In the genomic region with DNA sequence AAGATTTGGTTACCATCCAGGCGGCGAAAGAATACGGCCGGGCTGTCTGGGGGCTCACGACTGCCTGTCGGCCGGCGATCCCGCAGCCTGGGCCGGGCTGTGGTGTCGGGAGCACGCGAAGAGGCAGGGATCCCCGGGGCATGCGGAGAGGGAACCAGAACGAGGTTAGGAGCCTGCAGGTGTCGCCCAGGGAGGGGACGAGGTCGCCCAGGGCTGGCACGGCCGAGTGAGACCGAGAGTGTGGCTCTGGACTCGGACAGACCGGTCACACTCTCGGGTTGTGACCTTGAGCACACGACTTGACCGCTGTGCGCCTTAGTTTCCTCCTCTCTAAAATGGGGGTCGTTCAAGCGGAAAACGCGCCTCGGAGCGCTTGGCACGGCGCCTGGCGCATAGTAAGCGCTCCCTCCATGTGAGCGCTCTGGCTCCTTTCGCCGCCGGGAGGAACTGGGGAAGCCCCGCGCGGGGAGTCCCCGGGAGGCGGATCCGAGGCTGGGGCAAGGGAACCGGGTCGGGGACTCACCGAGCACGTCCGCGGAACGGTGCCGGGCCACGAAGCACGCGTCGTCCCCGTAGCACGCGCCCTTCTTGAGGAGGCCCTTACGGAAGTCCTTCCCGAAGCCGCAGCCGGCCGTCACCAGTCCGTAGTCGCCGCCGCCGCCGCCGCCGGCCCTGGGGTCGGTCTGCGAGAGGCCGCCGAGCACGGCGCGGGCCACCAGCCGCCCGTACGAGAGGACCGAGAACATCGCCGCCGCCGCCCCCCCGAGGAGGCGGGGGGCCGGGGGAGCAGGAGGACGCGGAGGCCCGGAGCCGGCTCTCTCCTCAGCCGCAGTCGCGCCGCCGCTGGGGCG, we compare ENCODE assay signal across 1 cellular context.
TF ChIP-seq lines count a peak whose summit lies in the region.

No MANE protein-coding gene starts in this region.

TF ChIP-seq in HEK293, 187 proteins besides CTCF, POLR2A, EP300 and RAD21 (continued from another document and continues in another):
- TF ChIP-seq, protein P1, sequence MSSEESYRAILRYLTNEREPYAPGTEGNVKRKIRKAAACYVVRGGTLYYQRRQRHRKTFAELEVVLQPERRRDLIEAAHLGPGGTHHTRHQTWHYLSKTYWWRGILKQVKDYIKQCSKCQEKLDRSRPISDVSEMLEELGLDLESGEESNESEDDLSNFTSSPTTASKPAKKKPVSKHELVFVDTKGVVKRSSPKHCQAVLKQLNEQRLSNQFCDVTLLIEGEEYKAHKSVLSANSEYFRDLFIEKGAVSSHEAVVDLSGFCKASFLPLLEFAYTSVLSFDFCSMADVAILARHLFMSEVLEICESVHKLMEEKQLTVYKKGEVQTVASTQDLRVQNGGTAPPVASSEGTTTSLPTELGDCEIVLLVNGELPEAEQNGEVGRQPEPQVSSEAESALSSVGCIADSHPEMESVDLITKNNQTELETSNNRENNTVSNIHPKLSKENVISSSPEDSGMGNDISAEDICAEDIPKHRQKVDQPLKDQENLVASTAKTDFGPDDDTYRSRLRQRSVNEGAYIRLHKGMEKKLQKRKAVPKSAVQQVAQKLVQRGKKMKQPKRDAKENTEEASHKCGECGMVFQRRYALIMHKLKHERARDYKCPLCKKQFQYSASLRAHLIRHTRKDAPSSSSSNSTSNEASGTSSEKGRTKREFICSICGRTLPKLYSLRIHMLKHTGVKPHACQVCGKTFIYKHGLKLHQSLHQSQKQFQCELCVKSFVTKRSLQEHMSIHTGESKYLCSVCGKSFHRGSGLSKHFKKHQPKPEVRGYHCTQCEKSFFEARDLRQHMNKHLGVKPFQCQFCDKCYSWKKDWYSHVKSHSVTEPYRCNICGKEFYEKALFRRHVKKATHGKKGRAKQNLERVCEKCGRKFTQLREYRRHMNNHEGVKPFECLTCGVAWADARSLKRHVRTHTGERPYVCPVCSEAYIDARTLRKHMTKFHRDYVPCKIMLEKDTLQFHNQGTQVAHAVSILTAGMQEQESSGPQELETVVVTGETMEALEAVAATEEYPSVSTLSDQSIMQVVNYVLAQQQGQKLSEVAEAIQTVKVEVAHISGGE (tag by site-specific recombination; conservative IDR thresholded peaks at IDR 0.05; ENCODE audit: low read depth) = peak; percentile 43; the same call in 1 of the 2 replicates
- peak; percentile 73 for TF ChIP-seq SCRT2 (tag by site-specific recombination; IDR thresholded peaks at IDR 0.05)
- no peak for TF ChIP-seq ZNF555 (tag by site-specific recombination; conservative IDR thresholded peaks at IDR 0.05)
- peak; percentile 38 for TF ChIP-seq ZNF2 (tag by site-specific recombination; IDR thresholded peaks at IDR 0.05)
- TF ChIP-seq, protein P2, sequence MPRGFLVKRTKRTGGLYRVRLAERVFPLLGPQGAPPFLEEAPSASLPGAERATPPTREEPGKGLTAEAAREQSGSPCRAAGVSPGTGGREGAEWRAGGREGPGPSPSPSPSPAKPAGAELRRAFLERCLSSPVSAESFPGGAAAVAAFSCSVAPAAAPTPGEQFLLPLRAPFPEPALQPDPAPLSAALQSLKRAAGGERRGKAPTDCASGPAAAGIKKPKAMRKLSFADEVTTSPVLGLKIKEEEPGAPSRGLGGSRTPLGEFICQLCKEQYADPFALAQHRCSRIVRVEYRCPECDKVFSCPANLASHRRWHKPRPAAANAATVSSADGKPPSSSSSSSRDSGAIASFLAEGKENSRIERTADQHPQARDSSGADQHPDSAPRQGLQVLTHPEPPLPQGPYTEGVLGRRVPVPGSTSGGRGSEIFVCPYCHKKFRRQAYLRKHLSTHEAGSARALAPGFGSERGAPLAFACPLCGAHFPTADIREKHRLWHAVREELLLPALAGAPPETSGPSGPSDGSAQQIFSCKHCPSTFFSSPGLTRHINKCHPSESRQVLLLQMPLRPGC (tag by site-specific recombination; IDR thresholded peaks at IDR 0.05) = no peak
- TF ChIP-seq ZNF600 (tag by site-specific recombination; IDR thresholded peaks at IDR 0.05) = peak; percentile 88
- no peak for TF ChIP-seq ZNF776 (tag by site-specific recombination; IDR thresholded peaks at IDR 0.05; ENCODE audit: borderline replicate concordance)
- TF ChIP-seq KLF9 (tag by site-specific recombination; IDR thresholded peaks at IDR 0.05; ENCODE audit: low read depth) = no peak
- TF ChIP-seq, protein P3, sequence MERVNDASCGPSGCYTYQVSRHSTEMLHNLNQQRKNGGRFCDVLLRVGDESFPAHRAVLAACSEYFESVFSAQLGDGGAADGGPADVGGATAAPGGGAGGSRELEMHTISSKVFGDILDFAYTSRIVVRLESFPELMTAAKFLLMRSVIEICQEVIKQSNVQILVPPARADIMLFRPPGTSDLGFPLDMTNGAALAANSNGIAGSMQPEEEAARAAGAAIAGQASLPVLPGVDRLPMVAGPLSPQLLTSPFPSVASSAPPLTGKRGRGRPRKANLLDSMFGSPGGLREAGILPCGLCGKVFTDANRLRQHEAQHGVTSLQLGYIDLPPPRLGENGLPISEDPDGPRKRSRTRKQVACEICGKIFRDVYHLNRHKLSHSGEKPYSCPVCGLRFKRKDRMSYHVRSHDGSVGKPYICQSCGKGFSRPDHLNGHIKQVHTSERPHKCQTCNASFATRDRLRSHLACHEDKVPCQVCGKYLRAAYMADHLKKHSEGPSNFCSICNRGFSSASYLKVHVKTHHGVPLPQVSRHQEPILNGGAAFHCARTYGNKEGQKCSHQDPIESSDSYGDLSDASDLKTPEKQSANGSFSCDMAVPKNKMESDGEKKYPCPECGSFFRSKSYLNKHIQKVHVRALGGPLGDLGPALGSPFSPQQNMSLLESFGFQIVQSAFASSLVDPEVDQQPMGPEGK (tag by site-specific recombination; IDR thresholded peaks at IDR 0.05) = peak; percentile 44
- peak; percentile 76 for TF ChIP-seq ZNF501 (tag by site-specific recombination; IDR thresholded peaks at IDR 0.05)
- TF ChIP-seq SP3 (tag by site-specific recombination; IDR thresholded peaks at IDR 0.05) = no peak
- peak; percentile 72 for TF ChIP-seq GLIS2 (tag by site-specific recombination; IDR thresholded peaks at IDR 0.05)
- TF ChIP-seq REPIN1 (tag by site-specific recombination; IDR thresholded peaks at IDR 0.05; ENCODE audit: low read depth) = no peak
- TF ChIP-seq, protein P4, sequence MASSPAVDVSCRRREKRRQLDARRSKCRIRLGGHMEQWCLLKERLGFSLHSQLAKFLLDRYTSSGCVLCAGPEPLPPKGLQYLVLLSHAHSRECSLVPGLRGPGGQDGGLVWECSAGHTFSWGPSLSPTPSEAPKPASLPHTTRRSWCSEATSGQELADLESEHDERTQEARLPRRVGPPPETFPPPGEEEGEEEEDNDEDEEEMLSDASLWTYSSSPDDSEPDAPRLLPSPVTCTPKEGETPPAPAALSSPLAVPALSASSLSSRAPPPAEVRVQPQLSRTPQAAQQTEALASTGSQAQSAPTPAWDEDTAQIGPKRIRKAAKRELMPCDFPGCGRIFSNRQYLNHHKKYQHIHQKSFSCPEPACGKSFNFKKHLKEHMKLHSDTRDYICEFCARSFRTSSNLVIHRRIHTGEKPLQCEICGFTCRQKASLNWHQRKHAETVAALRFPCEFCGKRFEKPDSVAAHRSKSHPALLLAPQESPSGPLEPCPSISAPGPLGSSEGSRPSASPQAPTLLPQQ (tag by site-specific recombination; IDR thresholded peaks at IDR 0.05) = peak; percentile 22; the same call in 1 of the 2 replicates
- no peak for TF ChIP-seq ZNF747 (tag by site-specific recombination; IDR thresholded peaks at IDR 0.05)
- no peak for TF ChIP-seq SALL2 (tag by site-specific recombination; IDR thresholded peaks at IDR 0.05; ENCODE audit: borderline replicate concordance)
- peak; percentile 53; the same call in 1 of the 2 replicates for TF ChIP-seq ZNF610 (tag by site-specific recombination; IDR thresholded peaks at IDR 0.05; ENCODE audit: borderline replicate concordance)
- TF ChIP-seq, protein P5, sequence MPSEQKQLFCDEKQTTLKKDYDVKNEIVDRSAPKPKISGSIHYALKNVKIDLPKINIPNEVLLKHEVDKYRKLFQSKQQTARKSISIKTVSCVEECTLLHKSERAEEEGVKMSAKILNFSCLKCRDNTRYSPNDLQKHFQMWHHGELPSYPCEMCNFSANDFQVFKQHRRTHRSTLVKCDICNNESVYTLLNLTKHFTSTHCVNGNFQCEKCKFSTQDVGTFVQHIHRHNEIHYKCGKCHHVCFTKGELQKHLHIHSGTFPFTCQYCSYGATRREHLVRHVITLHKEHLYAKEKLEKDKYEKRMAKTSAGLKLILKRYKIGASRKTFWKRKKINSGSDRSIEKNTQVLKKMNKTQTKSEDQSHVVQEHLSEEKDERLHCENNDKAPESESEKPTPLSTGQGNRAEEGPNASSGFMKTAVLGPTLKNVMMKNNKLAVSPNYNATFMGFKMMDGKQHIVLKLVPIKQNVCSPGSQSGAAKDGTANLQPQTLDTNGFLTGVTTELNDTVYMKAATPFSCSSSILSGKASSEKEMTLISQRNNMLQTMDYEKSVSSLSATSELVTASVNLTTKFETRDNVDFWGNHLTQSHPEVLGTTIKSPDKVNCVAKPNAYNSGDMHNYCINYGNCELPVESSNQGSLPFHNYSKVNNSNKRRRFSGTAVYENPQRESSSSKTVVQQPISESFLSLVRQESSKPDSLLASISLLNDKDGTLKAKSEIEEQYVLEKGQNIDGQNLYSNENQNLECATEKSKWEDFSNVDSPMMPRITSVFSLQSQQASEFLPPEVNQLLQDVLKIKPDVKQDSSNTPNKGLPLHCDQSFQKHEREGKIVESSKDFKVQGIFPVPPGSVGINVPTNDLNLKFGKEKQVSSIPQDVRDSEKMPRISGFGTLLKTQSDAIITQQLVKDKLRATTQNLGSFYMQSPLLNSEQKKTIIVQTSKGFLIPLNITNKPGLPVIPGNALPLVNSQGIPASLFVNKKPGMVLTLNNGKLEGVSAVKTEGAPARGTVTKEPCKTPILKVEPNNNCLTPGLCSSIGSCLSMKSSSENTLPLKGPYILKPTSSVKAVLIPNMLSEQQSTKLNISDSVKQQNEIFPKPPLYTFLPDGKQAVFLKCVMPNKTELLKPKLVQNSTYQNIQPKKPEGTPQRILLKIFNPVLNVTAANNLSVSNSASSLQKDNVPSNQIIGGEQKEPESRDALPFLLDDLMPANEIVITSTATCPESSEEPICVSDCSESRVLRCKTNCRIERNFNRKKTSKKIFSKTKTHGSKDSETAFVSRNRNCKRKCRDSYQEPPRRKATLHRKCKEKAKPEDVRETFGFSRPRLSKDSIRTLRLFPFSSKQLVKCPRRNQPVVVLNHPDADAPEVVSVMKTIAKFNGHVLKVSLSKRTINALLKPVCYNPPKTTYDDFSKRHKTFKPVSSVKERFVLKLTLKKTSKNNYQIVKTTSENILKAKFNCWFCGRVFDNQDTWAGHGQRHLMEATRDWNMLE (tag by site-specific recombination; conservative IDR thresholded peaks at IDR 0.05; ENCODE audit: low read depth) = no peak
- TF ChIP-seq, protein P6, sequence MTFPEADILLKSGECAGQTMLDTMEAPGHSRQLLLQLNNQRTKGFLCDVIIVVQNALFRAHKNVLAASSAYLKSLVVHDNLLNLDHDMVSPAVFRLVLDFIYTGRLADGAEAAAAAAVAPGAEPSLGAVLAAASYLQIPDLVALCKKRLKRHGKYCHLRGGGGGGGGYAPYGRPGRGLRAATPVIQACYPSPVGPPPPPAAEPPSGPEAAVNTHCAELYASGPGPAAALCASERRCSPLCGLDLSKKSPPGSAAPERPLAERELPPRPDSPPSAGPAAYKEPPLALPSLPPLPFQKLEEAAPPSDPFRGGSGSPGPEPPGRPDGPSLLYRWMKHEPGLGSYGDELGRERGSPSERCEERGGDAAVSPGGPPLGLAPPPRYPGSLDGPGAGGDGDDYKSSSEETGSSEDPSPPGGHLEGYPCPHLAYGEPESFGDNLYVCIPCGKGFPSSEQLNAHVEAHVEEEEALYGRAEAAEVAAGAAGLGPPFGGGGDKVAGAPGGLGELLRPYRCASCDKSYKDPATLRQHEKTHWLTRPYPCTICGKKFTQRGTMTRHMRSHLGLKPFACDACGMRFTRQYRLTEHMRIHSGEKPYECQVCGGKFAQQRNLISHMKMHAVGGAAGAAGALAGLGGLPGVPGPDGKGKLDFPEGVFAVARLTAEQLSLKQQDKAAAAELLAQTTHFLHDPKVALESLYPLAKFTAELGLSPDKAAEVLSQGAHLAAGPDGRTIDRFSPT (tag by site-specific recombination; IDR thresholded peaks at IDR 0.05) = no peak; the same call in 1 of the 2 replicates
- peak; percentile 70 for TF ChIP-seq ZIC2 (tag by site-specific recombination; IDR thresholded peaks at IDR 0.05)
- no peak for TF ChIP-seq ZNF266 (tag by site-specific recombination; IDR thresholded peaks at IDR 0.05; ENCODE audit: low read depth)
- TF ChIP-seq GLIS1 (tag by site-specific recombination; IDR thresholded peaks at IDR 0.05) = peak; percentile 58
- TF ChIP-seq ZNF366 (tag by site-specific recombination; conservative IDR thresholded peaks at IDR 0.05) = peak; percentile 23; the same call in 1 of the 2 replicates
- 0 out of 2 replicates have a peak, but pooled peaks have one; percentile 16 for TF ChIP-seq ZNF391 (tag by site-specific recombination; IDR thresholded peaks at IDR 0.05; ENCODE audit: borderline replicate concordance, low read depth)
- no peak for TF ChIP-seq MEIS1 (CRISPR knock-in tag; IDR thresholded peaks at IDR 0.05; ENCODE audit: borderline replicate concordance)
- peak; percentile 39; the same call in 1 of the 2 replicates for TF ChIP-seq ZBTB7A (tag by site-specific recombination; IDR thresholded peaks at IDR 0.05; ENCODE audit: low read depth)
- TF ChIP-seq, protein P7, sequence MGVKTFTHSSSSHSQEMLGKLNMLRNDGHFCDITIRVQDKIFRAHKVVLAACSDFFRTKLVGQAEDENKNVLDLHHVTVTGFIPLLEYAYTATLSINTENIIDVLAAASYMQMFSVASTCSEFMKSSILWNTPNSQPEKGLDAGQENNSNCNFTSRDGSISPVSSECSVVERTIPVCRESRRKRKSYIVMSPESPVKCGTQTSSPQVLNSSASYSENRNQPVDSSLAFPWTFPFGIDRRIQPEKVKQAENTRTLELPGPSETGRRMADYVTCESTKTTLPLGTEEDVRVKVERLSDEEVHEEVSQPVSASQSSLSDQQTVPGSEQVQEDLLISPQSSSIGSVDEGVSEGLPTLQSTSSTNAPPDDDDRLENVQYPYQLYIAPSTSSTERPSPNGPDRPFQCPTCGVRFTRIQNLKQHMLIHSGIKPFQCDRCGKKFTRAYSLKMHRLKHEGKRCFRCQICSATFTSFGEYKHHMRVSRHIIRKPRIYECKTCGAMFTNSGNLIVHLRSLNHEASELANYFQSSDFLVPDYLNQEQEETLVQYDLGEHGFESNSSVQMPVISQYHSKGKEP (tag by site-specific recombination; IDR thresholded peaks at IDR 0.05) = no peak
- TF ChIP-seq KLF16 (tag by site-specific recombination; IDR thresholded peaks at IDR 0.05) = peak; percentile 54; the same call in 1 of the 2 replicates
- peak; percentile 80 for TF ChIP-seq ZNF335 (tag by site-specific recombination; conservative IDR thresholded peaks at IDR 0.05)
- no peak for TF ChIP-seq TCF7L2 (IDR thresholded peaks at IDR 0.05; ENCODE audit: borderline replicate concordance, low read depth, low read length)
- TF ChIP-seq, protein P8, sequence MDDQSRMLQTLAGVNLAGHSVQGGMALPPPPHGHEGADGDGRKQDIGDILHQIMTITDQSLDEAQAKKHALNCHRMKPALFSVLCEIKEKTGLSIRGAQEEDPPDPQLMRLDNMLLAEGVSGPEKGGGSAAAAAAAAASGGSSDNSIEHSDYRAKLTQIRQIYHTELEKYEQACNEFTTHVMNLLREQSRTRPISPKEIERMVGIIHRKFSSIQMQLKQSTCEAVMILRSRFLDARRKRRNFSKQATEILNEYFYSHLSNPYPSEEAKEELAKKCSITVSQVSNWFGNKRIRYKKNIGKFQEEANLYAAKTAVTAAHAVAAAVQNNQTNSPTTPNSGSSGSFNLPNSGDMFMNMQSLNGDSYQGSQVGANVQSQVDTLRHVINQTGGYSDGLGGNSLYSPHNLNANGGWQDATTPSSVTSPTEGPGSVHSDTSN (CRISPR knock-in tag; IDR thresholded peaks at IDR 0.05) = 0 out of 2 replicates have a peak, but pooled peaks have one; percentile 14
- TF ChIP-seq ZXDB (tag by site-specific recombination; IDR thresholded peaks at IDR 0.05) = peak; percentile 69
